ENCODE assay signal across 7 cellular contexts in the genomic region with DNA sequence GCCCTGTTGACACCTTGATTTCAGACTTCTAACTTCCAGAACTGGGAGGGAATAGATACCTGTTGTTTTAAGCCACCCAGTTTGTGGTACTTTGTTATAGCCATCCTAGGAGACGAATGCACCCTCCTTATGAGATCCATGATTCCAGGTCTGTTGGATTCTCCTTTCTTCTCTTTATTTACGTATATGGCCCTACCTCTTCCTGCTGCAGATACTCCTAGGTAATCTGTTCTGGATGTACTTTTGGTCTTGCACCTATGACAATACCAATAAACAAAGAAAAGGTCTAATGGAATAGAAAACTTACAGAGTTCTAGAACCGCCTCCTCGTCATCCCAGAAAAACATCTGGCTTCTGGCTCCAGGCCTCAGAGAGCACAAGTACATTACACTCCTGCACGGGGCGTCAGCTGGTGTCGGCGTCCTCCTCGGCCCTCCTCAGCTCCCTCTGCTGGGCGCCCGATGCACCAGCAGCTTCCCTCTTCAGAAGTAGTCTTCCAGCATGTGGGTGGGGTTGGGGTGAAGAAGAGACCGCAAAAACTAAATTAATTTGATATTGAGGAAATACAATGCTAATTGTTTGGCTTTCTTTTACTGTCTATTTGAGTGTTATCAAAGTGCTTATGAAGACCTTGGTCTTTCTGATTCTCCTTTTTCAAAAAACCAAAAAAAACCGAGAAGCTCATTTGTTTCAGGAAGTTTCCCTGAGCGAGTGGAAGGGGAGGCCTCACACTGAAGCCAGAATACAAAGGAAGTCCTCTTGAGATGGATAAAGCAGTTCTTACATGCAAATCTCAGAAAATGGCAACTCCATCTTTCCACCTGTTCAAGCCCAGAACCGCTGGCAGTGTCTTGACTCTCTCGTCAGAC. TPM values are rescaled to one million over a fixed set of nuclear protein-coding genes. Genes with fewer than 3 reads are reported as not detected.
A peak's percentile ranks its signal among the peaks of the same experiment; 100 is the strongest.
DNase-seq lines count a peak whose midpoint lies in the region; ATAC-seq, FAIRE-seq and TF ChIP-seq lines count a peak whose summit lies in the region.

No MANE protein-coding gene starts in this region.

- no peak overlapping the region for H3K4me3 ChIP-seq in brain microvascular endothelial cell (ENCODE audit: low read depth, low read length)

- no peaks in the 10 kb centered on the region for H3K36me3 ChIP-seq in brain microvascular endothelial cell (replicated peaks)

- DNase-seq in GM12892 (ENCODE audit: insufficient read length) (peak; percentile 41), NCI-H1694 (lab: John Stamatoyannopoulos, UW) (peak; percentile 20), brain microvascular endothelial cell (peak; percentile 79), left kidney (ENCODE audit: low read depth, low spot score) (peak; percentile 85)
- DNase-seq in stimulated activated CD4-positive, alpha-beta T cell treated with anti-CD3 and anti-CD28 coated beads, Interleukin-4, amount 100 ng/mL, for 1 hour: peak; percentile 79

- FAIRE-seq in GM12892 (lab: Jason Lieb, UNC): peak; percentile 69

- TF ChIP-seq POLR2A in GM12892 (IDR thresholded peaks at IDR 0.05; ENCODE audit: low read depth, low read length): no peak

- in situ Hi-C loops in brain microvascular endothelial cell (cut with HindIII; ENCODE audit: low pct_ligation_motif_present, low sequenced_read_pairs): no loop called here

- no peaks in the 10 kb centered on the region for H3K27me3 ChIP-seq in brain microvascular endothelial cell (replicated peaks)

- H3K27ac ChIP-seq in VCaP (no peak overlapping the region), brain microvascular endothelial cell (peak overlapping the region; percentile 95)

- TF ChIP-seq CTCF in VCaP (conservative IDR thresholded peaks at IDR 0.05): peak; percentile 54; the same call in 1 of the 2 replicates
- peak; percentile 99 for TF ChIP-seq CTCF in brain microvascular endothelial cell (IDR thresholded peaks at IDR 0.05; ENCODE audit: low read depth, low read length, missing control alignments)

- ATAC-seq in HG02623 (IDR thresholded peaks at IDR 0.05; ENCODE audit: unreplicated experiment): peak; percentile 92

RNA-seq across cellular contexts. Expression of a gene that starts 9.7 kb away (rescaled TPM):
- polyA plus RNA-seq in GM12892 (2012; ENCODE audit: missing spikeins): 15.6 TPM

Comparison
In these comparisons a context has a peak if more than half of its experiments do, and no peak if none do; other contexts are left out.
1. DNase-seq: peak in every context shown above with its lines; median percentile 85 in left kidney; 79 in brain microvascular endothelial cell; 79 in stimulated activated CD4-positive, alpha-beta T cell treated with anti-CD3 and anti-CD28 coated beads, Interleukin-4, amount 100 ng/mL, for 1 hour; 41 in GM12892; 20 in NCI-H1694.